16 cellular contexts compared by ENCODE assay signal in the genomic region with DNA sequence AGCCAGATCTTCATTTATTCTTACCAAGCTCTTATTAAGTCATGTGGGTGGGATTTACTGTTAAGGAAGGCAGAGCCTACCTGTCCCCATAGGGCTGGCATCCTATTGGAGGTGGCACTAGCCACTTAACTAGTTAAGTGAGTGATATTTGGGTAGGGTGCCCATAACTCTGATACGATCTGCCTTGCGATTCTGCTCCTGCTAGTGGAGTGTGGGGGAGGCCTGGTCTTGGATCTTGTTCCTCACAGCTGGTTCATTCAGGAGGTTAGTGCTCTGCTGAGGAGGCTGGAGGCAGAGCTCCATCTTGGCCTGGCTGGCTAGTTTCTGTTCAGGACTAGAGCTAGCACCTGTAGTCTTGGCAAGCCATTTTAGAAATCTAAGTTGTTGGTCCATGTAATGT.
"Had no signal": no experiment of that assay in that cellular context is flagged by ENCODE, and none has a peak within 500 bp of the region (broad histone marks: within the 10 kb centered on the region; RNA-seq: fewer than 3 reads in every experiment).

No MANE protein-coding gene starts in this region.

- ATAC-seq: body of pancreas, left ventricle myocardium superior, pancreas had no signal

- H3K9me3 Mint-ChIP-seq: activated B cell treated with CpG ODN at 0.5 μM for 24 hours had no signal

- H3K36me3 ChIP-seq: pancreas, thyroid gland, uterus had no signal

- H3K4me3 Mint-ChIP-seq: activated B cell treated with CpG ODN at 0.5 μM for 24 hours had no signal

- H3K27ac ChIP-seq: body of pancreas, hepatocyte, pancreas, thyroid gland, uterus had no signal

- H3K4me3 ChIP-seq: body of pancreas, hepatocyte, pancreas, thyroid gland, uterus had no signal

- H3K9me3 ChIP-seq: body of pancreas, pancreas, thyroid gland, uterus had no signal

- H3K27ac Mint-ChIP-seq: activated B cell treated with CpG ODN at 0.5 μM for 24 hours had no signal

- DNase-seq: activated B cell treated with CpG ODN at 0.5 μM for 24 hours; activated CD4-positive, alpha-beta T cell treated with anti-CD3 and anti-CD28 coated beads, Interleukin-2, amount 50 U/mL, for 1 hour; activated gamma-delta T cell treated with Interleukin-2 at 50 U/mL for 16 hours; activated T-cell treated with anti-CD3 and anti-CD28 coated beads, Interleukin-2, amount 50 U/mL, for 48 hours; body of pancreas; central memory CD4-positive, alpha-beta T cell; dermis blood vessel endothelial cell; left ventricle myocardium superior; mesenchymal stem cell; pancreas; stimulated activated CD4-positive, alpha-beta T cell treated with anti-CD3 and anti-CD28 coated beads, Interleukin-4, amount 100 ng/mL, for 1 hour; stimulated activated CD8-positive, alpha-beta memory T cell treated with anti-CD3 and anti-CD28 coated beads, Interleukin-4, amount 100 ng/mL, for 48 hours; T1000; thyroid gland; uterus had no signal

- H3K27me3 Mint-ChIP-seq: activated B cell treated with CpG ODN at 0.5 μM for 24 hours had no signal
